5 cellular contexts compared by ENCODE assay signal in the genomic region with DNA sequence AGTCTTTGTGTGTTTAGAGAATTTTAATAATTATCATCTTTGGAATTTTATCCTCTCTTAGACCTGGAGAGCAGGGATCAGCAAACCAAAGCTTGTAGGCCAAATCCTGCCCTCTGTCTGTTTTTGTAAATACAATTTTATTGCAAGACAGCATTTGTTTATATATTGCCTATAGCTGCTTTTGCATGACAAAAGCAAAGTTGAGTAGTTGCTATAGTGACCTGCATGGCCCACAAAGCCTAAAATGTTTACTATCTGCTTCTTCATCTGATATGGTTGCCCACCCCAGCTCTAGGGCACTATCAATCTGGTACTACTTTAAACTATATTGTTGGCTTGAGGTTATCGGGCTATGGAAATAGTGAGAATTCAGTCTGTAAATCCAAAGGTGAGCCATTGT.
"Had no signal": no experiment of that assay in that cellular context is flagged by ENCODE, and none has a peak within 500 bp of the region (broad histone marks: within the 10 kb centered on the region; RNA-seq: fewer than 3 reads in every experiment).

No MANE protein-coding gene starts in this region.

- ATAC-seq: K562 had no signal

- DNase-seq: GM23248, H7, HCEC 1CT, KG1 had no signal

- H3K27ac ChIP-seq: GM23248 had no signal

- H3K9ac ChIP-seq: GM23248 had no signal

- H3K4me3 ChIP-seq: GM23248, K562 had no signal
